In the genomic region with DNA sequence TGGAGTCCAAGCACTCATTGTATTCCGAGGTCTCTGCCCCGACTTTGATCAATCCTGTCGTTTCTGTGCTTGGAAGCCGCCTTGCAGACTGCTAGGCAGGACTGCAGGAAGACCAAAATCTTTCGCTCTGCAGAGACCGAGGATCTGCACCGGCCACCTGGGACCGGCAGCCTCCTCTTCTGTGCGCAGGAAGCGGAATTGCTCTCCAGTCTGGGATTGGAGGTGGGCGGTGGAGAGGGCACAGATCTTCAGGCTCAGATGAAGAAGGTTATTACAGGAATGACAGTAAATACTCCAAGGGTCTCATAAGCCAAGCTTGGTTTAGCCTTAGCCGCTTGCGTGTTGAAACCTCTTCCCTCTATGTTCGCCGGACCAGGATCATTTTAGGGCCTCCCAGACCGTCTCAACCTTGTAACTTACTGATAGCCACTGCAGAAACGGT, we compare ENCODE assay signal across 8 cellular contexts. TPM values are rescaled to one million over a fixed set of nuclear protein-coding genes. Genes with fewer than 3 reads are reported as not detected.
A peak's percentile ranks its signal among the peaks of the same experiment; 100 is the strongest.
DNase-seq lines count a peak whose midpoint lies in the region; ATAC-seq and TF ChIP-seq lines count a peak whose summit lies in the region.

No MANE protein-coding gene starts in this region.

- H3K27ac Mint-ChIP-seq in immature natural killer cell: peak overlapping the region; percentile 70 to 81 (median 77)

- peaks cover 32% of the 10 kb centered on the region for H3K4me1 ChIP-seq in OCI-LY3 (ENCODE audit: low read length)

- peak overlapping the region; percentile 86 for H3K9ac ChIP-seq in OCI-LY3 (ENCODE audit: low read length)

- H2AFZ ChIP-seq in OCI-LY3 (ENCODE audit: low read depth, low read length): no peak overlapping the region

- in situ Hi-C loops in brain microvascular endothelial cell (cut with HindIII; ENCODE audit: low pct_ligation_motif_present, low sequenced_read_pairs): no loop called here

- peaks cover 12 to 22% (median 13%) of the 10 kb centered on the region in 3 donors for H3K36me3 Mint-ChIP-seq in immature natural killer cell

- peaks cover 21 to 23% of the 10 kb centered on the region in 2 donors for H3K4me1 Mint-ChIP-seq in immature natural killer cell

- TF ChIP-seq CTCF in OCI-LY3 (IDR thresholded peaks at IDR 0.05; ENCODE audit: low read depth, low read length) (no peak), brain microvascular endothelial cell (IDR thresholded peaks at IDR 0.05; ENCODE audit: low read depth, low read length, missing control alignments) (no peak)

- H3K36me3 ChIP-seq in OCI-LY3 (replicated peaks; ENCODE audit: low read depth, low read length) (peaks cover 16% of the 10 kb centered on the region), brain microvascular endothelial cell (replicated peaks) (peaks cover 5% of the 10 kb centered on the region)

- H3K9me3 Mint-ChIP-seq in immature natural killer cell: no peaks in the 10 kb centered on the region

- peaks cover 13 to 20% (median 17%) of the 10 kb centered on the region in 3 donors for H3K27me3 Mint-ChIP-seq in immature natural killer cell (ENCODE audit: low read depth in 3 of 3)

- H3K9me3 ChIP-seq in OCI-LY3 (ENCODE audit: insufficient read depth, low read length): no peaks in the 10 kb centered on the region

- peak overlapping the region; percentile 85 for H3K4me2 ChIP-seq in OCI-LY3 (ENCODE audit: low read length)

- H3K4me3 Mint-ChIP-seq in immature natural killer cell: peak overlapping the region; percentile 80 to 85 (median 82)

- peaks cover 25% of the 10 kb centered on the region for H3K79me2 ChIP-seq in OCI-LY3 (ENCODE audit: low read length)

- H3K27ac ChIP-seq in OCI-LY3 (ENCODE audit: low read length) (no peak overlapping the region), brain microvascular endothelial cell (no peak overlapping the region), skin epidermis (peak overlapping the region in 12 of 21 experiments; percentile 78 to 95 (median 90))

- no peak for ATAC-seq in GM21367 (IDR thresholded peaks at IDR 0.05; ENCODE audit: unreplicated experiment)

- H3K27me3 ChIP-seq in OCI-LY3 (ENCODE audit: low read depth, low read length) (no peaks in the 10 kb centered on the region), brain microvascular endothelial cell (replicated peaks) (no peaks in the 10 kb centered on the region)

- DNase-seq in stimulated activated CD4-positive, alpha-beta T cell treated with anti-CD3 and anti-CD28 coated beads, Interleukin-4, amount 100 ng/mL, for 24 hours: peak; percentile 14
- no peak for DNase-seq in stimulated activated CD4-positive, alpha-beta T cell treated with anti-CD3 and anti-CD28 coated beads, Interleukin-12 subunit alpha, Interleukin-12 subunit beta, amount 100 ng/mL, for 4 hours
- DNase-seq in brain microvascular endothelial cell (no peak), immature natural killer cell (no peak)
- no peak for DNase-seq in central memory CD4-positive, alpha-beta T cell

- peaks cover 5% of the 10 kb centered on the region; the same call in 1 of the 2 replicates for H4K20me1 ChIP-seq in OCI-LY3 (ENCODE audit: insufficient read depth, low read length)

- H3K4me3 ChIP-seq in OCI-LY3 (ENCODE audit: low read length) (peak overlapping the region; percentile 94), brain microvascular endothelial cell (ENCODE audit: low read depth, low read length) (peak overlapping the region; percentile 80), skin epidermis (peak overlapping the region; percentile 92 to 99 (median 97))

RNA-seq across cellular contexts. Expression of gene MIA3, which starts 1.0 kb away (rescaled TPM):
- polyA plus RNA-seq in immature natural killer cell: 10 to 100 TPM; 24.5 to 61.6 (median 50.8) TPM

RNA-seq across cellular contexts. Expression of gene TAF1A, which starts 29.2 kb away (rescaled TPM):
- polyA plus RNA-seq in immature natural killer cell: 1 to 10 TPM in 2 of 3 donors, under 1 TPM in 1; 0.98 to 8.3 (median 3.4) TPM

Comparison
In these comparisons a context has a peak if more than half of its experiments do, and no peak if none do; other contexts are left out.
1. H3K27ac ChIP-seq: peak in skin epidermis (12 of 21); none in OCI-LY3 (single experiment) and brain microvascular endothelial cell (single experiment).
2. Peak in every context shown above with its lines, with median percentiles within 50 percentile points of each other: H3K4me3 ChIP-seq.